Comparison of ENCODE assay signal across 2 cellular contexts in the genomic region with DNA sequence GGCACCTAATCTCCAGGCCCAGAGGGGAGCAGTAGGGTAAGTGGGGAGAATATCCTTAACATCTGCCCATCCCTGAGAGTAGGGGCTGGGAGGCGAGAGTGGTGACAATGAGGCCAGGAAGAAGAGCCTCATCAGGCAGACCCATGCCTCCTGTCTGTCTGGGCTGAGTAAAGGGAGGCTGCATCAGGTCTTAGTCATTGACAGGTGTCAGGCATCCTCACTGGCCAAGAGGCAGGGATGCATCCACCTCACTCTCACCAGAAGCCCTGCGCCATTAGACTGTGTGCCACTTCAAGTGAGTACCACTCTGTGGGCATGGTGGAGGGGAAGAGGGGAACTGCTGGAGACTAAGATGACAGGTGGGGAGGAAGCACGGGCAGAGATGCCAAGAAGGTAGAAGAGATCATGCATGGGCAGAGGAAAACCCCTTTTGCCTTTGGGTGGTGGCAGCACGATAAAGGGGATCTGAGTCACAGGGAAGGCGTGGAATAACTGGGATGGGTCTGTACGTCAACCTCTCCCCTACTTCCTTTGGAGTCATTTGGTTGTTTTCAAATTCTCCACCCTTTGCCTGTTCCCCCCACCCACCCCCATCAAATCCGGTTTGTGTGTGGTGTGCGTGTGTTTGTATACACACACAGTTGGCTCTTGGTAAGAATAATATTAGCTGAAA.
TF ChIP-seq lines count a peak whose summit lies in the region.

No MANE protein-coding gene starts in this region.

TF ChIP-seq in A549, 52 proteins besides CTCF, POLR2A, EP300 and RAD21:
- TF ChIP-seq, protein P1, sequence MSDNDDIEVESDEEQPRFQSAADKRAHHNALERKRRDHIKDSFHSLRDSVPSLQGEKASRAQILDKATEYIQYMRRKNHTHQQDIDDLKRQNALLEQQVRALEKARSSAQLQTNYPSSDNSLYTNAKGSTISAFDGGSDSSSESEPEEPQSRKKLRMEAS (IDR thresholded peaks at IDR 0.05), result peak; percentile 37; the same call in 1 of the 2 replicates
- TF ChIP-seq FOSL2 (IDR thresholded peaks at IDR 0.05), result no peak
- TF ChIP-seq FOSL2 (CRISPR knock-in tag; IDR thresholded peaks at IDR 0.05), result 0 out of 2 replicates have a peak, but pooled peaks have one; percentile 14
- TF ChIP-seq KDM1A (IDR thresholded peaks at IDR 0.05; ENCODE audit: low read depth), result no peak
- TF ChIP-seq RCOR1 (IDR thresholded peaks at IDR 0.05; ENCODE audit: low read depth, low read length), result no peak

TF ChIP-seq in IMR-90, 13 proteins besides CTCF, POLR2A, EP300 and RAD21:
- TF ChIP-seq CEBPB (IDR thresholded peaks at IDR 0.05; ENCODE audit: low read depth, low read length) (no peak), MAZ (IDR thresholded peaks at IDR 0.05; ENCODE audit: borderline replicate concordance, low read depth, low read length) (no peak), FOS (IDR thresholded peaks at IDR 0.05; ENCODE audit: low read depth, low read length) (peak; percentile 75), SMC3 (IDR thresholded peaks at IDR 0.05; ENCODE audit: low read depth, low read length) (no peak), RFX5 (IDR thresholded peaks at IDR 0.05; ENCODE audit: low read depth, low read length) (no peak), RCOR1 (IDR thresholded peaks at IDR 0.05; ENCODE audit: insufficient replicate concordance, low read length) (no peak), NFE2L2 (IDR thresholded peaks at IDR 0.05; ENCODE audit: low read depth, low read length) (no peak), BHLHE40 (IDR thresholded peaks at IDR 0.05; ENCODE audit: low read depth, low read length) (peak; percentile 68)
TF ChIP-seq in IMR-90: peak in this region for 2.
